In the genomic region with DNA sequence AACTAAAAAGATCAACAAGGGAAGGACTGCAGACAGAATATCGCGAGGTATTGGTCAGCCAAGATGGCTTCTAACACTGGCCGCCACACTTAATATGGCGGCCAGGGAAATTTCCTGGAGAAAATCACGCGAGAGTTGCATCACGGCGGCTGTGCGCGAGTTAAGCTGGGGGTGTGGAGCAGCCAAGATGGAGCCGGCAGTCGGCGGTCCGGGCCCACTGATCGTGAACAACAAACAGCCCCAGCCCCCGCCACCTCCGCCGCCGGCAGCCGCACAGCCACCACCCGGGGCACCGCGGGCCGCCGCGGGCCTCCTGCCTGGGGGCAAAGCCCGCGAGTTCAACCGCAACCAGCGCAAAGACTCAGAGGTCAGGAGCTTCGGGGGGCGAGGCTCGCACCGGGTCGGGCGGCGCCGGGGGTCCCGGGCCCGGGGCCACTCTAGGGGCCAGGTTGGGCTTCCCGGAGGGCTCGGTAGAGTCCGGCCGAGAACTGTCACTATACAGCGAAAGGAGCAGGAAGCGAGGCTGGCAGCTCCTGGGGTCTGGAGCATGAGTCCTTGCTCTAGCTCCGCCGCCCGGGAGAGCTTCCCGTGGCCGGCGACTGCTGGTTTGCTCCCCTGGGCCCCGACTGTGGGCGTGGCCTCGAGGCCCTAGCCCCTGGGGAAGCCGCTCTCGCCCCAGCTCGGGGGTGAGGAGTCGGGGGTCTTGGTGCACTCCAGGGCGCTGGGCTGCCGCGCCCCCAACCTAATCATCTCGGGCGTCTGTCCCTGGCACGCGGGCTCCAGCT, we compare ENCODE assay signal across 8 cellular contexts. TPM values are rescaled to one million over a fixed set of nuclear protein-coding genes. Genes with fewer than 3 reads are reported as not detected.
A peak's percentile ranks its signal among the peaks of the same experiment; 100 is the strongest.
DNase-seq lines count a peak whose midpoint lies in the region; ATAC-seq, FAIRE-seq and TF ChIP-seq lines count a peak whose summit lies in the region.

A gene with protein sequence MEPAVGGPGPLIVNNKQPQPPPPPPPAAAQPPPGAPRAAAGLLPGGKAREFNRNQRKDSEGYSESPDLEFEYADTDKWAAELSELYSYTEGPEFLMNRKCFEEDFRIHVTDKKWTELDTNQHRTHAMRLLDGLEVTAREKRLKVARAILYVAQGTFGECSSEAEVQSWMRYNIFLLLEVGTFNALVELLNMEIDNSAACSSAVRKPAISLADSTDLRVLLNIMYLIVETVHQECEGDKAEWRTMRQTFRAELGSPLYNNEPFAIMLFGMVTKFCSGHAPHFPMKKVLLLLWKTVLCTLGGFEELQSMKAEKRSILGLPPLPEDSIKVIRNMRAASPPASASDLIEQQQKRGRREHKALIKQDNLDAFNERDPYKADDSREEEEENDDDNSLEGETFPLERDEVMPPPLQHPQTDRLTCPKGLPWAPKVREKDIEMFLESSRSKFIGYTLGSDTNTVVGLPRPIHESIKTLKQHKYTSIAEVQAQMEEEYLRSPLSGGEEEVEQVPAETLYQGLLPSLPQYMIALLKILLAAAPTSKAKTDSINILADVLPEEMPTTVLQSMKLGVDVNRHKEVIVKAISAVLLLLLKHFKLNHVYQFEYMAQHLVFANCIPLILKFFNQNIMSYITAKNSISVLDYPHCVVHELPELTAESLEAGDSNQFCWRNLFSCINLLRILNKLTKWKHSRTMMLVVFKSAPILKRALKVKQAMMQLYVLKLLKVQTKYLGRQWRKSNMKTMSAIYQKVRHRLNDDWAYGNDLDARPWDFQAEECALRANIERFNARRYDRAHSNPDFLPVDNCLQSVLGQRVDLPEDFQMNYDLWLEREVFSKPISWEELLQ (plus strand): TSS at position 174 of the 785 bp plus-strand sequence. CDS start 14 bp downstream, at position 188.

- ATAC-seq in GM19328 (IDR thresholded peaks at IDR 0.05; ENCODE audit: unreplicated experiment), result peak; percentile 79
- ATAC-seq in HG03520 (IDR thresholded peaks at IDR 0.05; ENCODE audit: unreplicated experiment), result peak; percentile 68
- ATAC-seq in HepG2, result peak; percentile 92

- 0 out of 4 replicates have a peak, but pooled peaks of 1 of the 2 experiments have one; percentile 49 for TF ChIP-seq EP300 in HepG2 (IDR thresholded peaks at IDR 0.05; ENCODE audit: low read depth in 2 of 2, low read length in 2 of 2)
- TF ChIP-seq EP300 in HepG2 (CRISPR knock-in tag; IDR thresholded peaks at IDR 0.05; ENCODE audit: borderline replicate concordance), result no peak

- DNase-seq in NCI-H748 (lab: John Stamatoyannopoulos, UW; ENCODE audit: unreplicated experiment) (peak; percentile 95), dermis blood vessel endothelial cell (peak; percentile 98), HepG2 (ENCODE audit: low spot score) (peak; percentile 95)
- peak; percentile 90 for DNase-seq in activated CD4-positive, alpha-beta T cell treated with anti-CD3 and anti-CD28 coated beads, Interleukin-2, amount 50 U/mL, for 1 hour
- peak; percentile 87 for DNase-seq in stimulated activated CD4-positive, alpha-beta T cell treated with anti-CD3 and anti-CD28 coated beads, Interleukin-4, amount 100 ng/mL, for 1 hour

- FAIRE-seq in HepG2 (lab: Jason Lieb, UNC), result peak; percentile 73

- H2AFZ ChIP-seq in HepG2 (ENCODE audit: low read length), result peak within 1 kb of the TSS; percentile 95

- H3K4me2 ChIP-seq in BLaER1 (peak within 1 kb of the TSS; percentile 88), HepG2 (ENCODE audit: low read depth, low read length) (peak within 1 kb of the TSS; percentile 94)

- TF ChIP-seq CTCF in HepG2 (CRISPR knock-in tag; IDR thresholded peaks at IDR 0.05), result no peak

- H3K9ac ChIP-seq in BLaER1 (peak within 1 kb of the TSS; percentile 95), HepG2 (ENCODE audit: insufficient read depth, low read depth, low read length) (peak within 1 kb of the TSS; percentile 96)

- H3K27ac ChIP-seq in BLaER1 (peak within 1 kb of the TSS; percentile 94), HepG2 (ENCODE audit: extremely low read length, insufficient read depth, low read length) (peak within 1 kb of the TSS; percentile 84)

- peaks cover 25% of the 10 kb centered on the region for H3K79me2 ChIP-seq in HepG2 (ENCODE audit: insufficient read depth, low read length)

- H3K4me1 ChIP-seq in BLaER1 (peaks cover 40% of the 10 kb centered on the region), HepG2 (ENCODE audit: insufficient read depth, low read length) (peaks cover 38% of the 10 kb centered on the region)

- CTCF ChIA-PET in HepG2 (lab: Yijun Ruan, JAX; ENCODE audit: low intra/inter-chr PET ratio, low total read pairs), result no interaction called here

- peak; percentile 52 to 64 for TF ChIP-seq POLR2A in HepG2 (IDR thresholded peaks at IDR 0.05; ENCODE audit: insufficient read depth in 1 of 2, low read depth in 2 of 2, low read length in 2 of 2)

- intact Hi-C loops in HepG2 (cut with micrococcal nuclease; ENCODE audit: unreplicated experiment), result no loop called here

- no peaks in the 10 kb centered on the region for H3K9me3 ChIP-seq in BLaER1
- H3K9me3 ChIP-seq in HepG2 (ENCODE audit: low read length), result no peaks in the 10 kb centered on the region

- POLR2A ChIA-PET in HepG2 (lab: Yijun Ruan, JAX), result interaction anchor here (0.8 to 1.9 kb wide), 13 partner anchors 9 to 486 kb away, joined by 3 to 18 read pairs (median 3); a partner anchor contains a TSS

- H3K4me3 ChIP-seq in BLaER1 (peak within 1 kb of the TSS; percentile 96), HepG2 (replicated peaks in 1 of 3; ENCODE audit: insufficient read depth in 1 of 3, low read depth in 2 of 3, low read length in 3 of 3) (peak within 1 kb of the TSS; percentile 92 to 98 (median 97))

- TSS peak; percentile 76 for BruUV-seq in HepG2 (replicated peaks; lab: Mats Ljungman, UMichigan)

- peaks cover 35% of the 10 kb centered on the region for H3K36me3 ChIP-seq in BLaER1
- H3K36me3 ChIP-seq in HepG2 (replicated peaks in 1 of 2; ENCODE audit: control insufficient read depth in 1 of 2, insufficient read depth in 2 of 2, low read length in 2 of 2), result peaks cover 9 to 17% of the 10 kb centered on the region in 2 experiments; a peak in 4 of 5 replicates

- TF ChIP-seq RAD21 in HepG2 (CRISPR knock-in tag; IDR thresholded peaks at IDR 0.05), result peak; percentile 20; the same call in 1 of the 2 replicates

- no peaks in the 10 kb centered on the region for H3K27me3 ChIP-seq in BLaER1
- H3K27me3 ChIP-seq in HepG2 (ENCODE audit: control insufficient read depth in 1 of 2, insufficient read depth in 2 of 2, low read length in 2 of 2), result no peaks in the 10 kb centered on the region

- H4K20me1 ChIP-seq in BLaER1 (peaks cover 26% of the 10 kb centered on the region), HepG2 (ENCODE audit: insufficient read depth, low read length) (peaks cover 4% of the 10 kb centered on the region; the same call in 1 of the 2 replicates)

- WGBS in HepG2 (ENCODE audit: low lambda C conversion rate), result 2% methylated on average over 12 of the region's 66 CpGs

- in situ Hi-C loops in HepG2 (cut with HindIII; ENCODE audit: extremely low pct_ligation_motif_present, low pct_unique_long_range_greater_than_20kb), result no loop called here

TF ChIP-seq in HepG2, 621 proteins besides CTCF, POLR2A, EP300 and RAD21 (continues in another document):
- TF ChIP-seq SALL1 (CRISPR knock-in tag; IDR thresholded peaks at IDR 0.05), result peak; percentile 44; the same call in 1 of the 2 replicates
- peak; percentile 61; the same call in 1 of the 2 replicates for TF ChIP-seq ZNF709 (CRISPR knock-in tag; IDR thresholded peaks at IDR 0.05)
- TF ChIP-seq, protein P1, sequence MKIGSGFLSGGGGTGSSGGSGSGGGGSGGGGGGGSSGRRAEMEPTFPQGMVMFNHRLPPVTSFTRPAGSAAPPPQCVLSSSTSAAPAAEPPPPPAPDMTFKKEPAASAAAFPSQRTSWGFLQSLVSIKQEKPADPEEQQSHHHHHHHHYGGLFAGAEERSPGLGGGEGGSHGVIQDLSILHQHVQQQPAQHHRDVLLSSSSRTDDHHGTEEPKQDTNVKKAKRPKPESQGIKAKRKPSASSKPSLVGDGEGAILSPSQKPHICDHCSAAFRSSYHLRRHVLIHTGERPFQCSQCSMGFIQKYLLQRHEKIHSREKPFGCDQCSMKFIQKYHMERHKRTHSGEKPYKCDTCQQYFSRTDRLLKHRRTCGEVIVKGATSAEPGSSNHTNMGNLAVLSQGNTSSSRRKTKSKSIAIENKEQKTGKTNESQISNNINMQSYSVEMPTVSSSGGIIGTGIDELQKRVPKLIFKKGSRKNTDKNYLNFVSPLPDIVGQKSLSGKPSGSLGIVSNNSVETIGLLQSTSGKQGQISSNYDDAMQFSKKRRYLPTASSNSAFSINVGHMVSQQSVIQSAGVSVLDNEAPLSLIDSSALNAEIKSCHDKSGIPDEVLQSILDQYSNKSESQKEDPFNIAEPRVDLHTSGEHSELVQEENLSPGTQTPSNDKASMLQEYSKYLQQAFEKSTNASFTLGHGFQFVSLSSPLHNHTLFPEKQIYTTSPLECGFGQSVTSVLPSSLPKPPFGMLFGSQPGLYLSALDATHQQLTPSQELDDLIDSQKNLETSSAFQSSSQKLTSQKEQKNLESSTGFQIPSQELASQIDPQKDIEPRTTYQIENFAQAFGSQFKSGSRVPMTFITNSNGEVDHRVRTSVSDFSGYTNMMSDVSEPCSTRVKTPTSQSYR (CRISPR knock-in tag; IDR thresholded peaks at IDR 0.05; ENCODE audit: borderline replicate concordance), result no peak

RNA-seq across cellular contexts. Expression of the gene that starts here (rescaled TPM):
- total RNA-seq in dermis blood vessel endothelial cell (50.4 and 55.1 TPM in 2 replicates), HepG2 (2016; rRNA removed; fragmentation: Illumina TruSeq; extraction: Trizol) (16.3 and 27.9 TPM in 2 replicates)
- 6.2 and 7.1 TPM in 2 replicates for total RNA-seq in HepG2 (2016; cell fraction: cytosol; rRNA removed; fragmentation: Illumina TruSeq; extraction: Trizol; ENCODE audit: low read depth)
- total RNA-seq in HepG2 (2016; cell fraction: insoluble cytoplasmic fraction; rRNA removed; fragmentation: Illumina TruSeq; extraction: Trizol), result 14.0 and 27.8 TPM in 2 replicates
- 10.0 and 13.7 TPM in 2 replicates for total RNA-seq in HepG2 (2016; cell fraction: membrane; rRNA removed; fragmentation: Illumina TruSeq; extraction: Trizol)
- total RNA-seq in HepG2 (2016; cell fraction: nucleus; rRNA removed; fragmentation: Illumina TruSeq; extraction: Trizol), result 37.6 and 44.2 TPM in 2 replicates
- polyA plus RNA-seq in HepG2 (2011; rRNA removed), result 20.9 and 26.3 TPM in 2 replicates
- 15.1 and 16.2 TPM in 2 replicates for polyA plus RNA-seq in HepG2 (2011; cell fraction: cytosol; rRNA removed)
- polyA plus RNA-seq in HepG2 (2011; cell fraction: nucleus; rRNA removed), result 91.2 and 91.4 TPM in 2 replicates
- 16.7 and 21.2 TPM in 2 replicates for polyA plus RNA-seq in HepG2 (2012)
- polyA plus RNA-seq in HepG2 (2016; cell fraction: cytosol; fragmentation: Illumina TruSeq; extraction: Trizol; ENCODE audit: low read depth), result 1.0 and 1.3 TPM in 2 replicates
- 10.0 and 11.4 TPM in 2 replicates for polyA plus RNA-seq in HepG2 (2016; cell fraction: insoluble cytoplasmic fraction; fragmentation: Illumina TruSeq; extraction: Trizol; ENCODE audit: low read depth)
- 2.5 and 2.7 TPM in 2 replicates for polyA plus RNA-seq in HepG2 (2016; cell fraction: membrane; fragmentation: Illumina TruSeq; extraction: Trizol; ENCODE audit: low read depth)
- 50.1 TPM in 2 replicates for polyA plus RNA-seq in HepG2 (2016; cell fraction: nucleus; fragmentation: Illumina TruSeq; extraction: Trizol; ENCODE audit: insufficient read depth, low read depth)
- 42.0 and 70.7 TPM in 2 replicates for polyA minus RNA-seq in HepG2 (2011; rRNA and poly(A)+ RNA removed; ENCODE audit: low replicate concordance)
- 12.7 and 13.3 TPM in 2 replicates for polyA minus RNA-seq in HepG2 (2011; cell fraction: cytosol; rRNA and poly(A)+ RNA removed)
- polyA minus RNA-seq in HepG2 (2011; cell fraction: nucleus; rRNA and poly(A)+ RNA removed), result 70.0 and 73.5 TPM in 2 replicates

Comparison
In these comparisons a context has a peak if more than half of its experiments do, and no peak if none do; other contexts are left out.
1. Peak in every context shown above with its lines: DNase-seq, ATAC-seq, H3K4me3 ChIP-seq and H3K27ac ChIP-seq.